In the genomic region with DNA sequence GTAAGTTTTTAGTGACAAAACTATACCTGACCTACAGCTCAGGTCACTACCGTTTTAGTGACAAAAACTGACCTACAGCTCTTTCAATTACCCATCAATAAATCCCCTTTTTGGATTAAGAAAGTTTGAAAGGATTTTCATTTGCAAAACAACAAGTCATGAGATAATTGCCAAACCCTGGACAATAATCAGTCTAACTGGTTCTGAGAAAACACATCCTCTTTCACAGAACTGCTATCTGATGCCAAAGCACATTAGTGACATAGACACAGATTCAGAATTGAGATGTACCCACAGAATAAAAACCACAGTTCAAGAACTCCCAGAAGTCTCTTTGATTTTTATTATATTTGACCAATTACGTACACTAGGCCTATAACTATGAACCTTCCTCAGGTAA, we compare ENCODE assay signal across 21 cellular contexts.
"Had no signal": no experiment of that assay in that cellular context is flagged by ENCODE, and none has a peak within 500 bp of the region (broad histone marks: within the 10 kb centered on the region; RNA-seq: fewer than 3 reads in every experiment).

No MANE protein-coding gene starts in this region.

- H3K27ac Mint-ChIP-seq: naive B cell, nephron progenitor cell, type B pancreatic cell had no signal

- H3K4me1 Mint-ChIP-seq: naive B cell had no signal

- ATAC-seq: gastrocnemius medialis, left cardiac atrium, lower lobe of right lung, sciatic nerve had no signal

- H3K27me3 Mint-ChIP-seq: type B pancreatic cell had no signal

- H3K36me3 ChIP-seq: esophagus muscularis mucosa, gastrocnemius medialis, left ventricle myocardium inferior, lower lobe of right lung, suprapubic skin, thyroid gland, uterus had no signal

- H3K4me3 Mint-ChIP-seq: naive B cell, nephron progenitor cell, type B pancreatic cell had no signal

- H3K4me3 ChIP-seq: esophagus muscularis mucosa, gastrocnemius medialis, left ventricle myocardium inferior, lower lobe of right lung, skin epidermis, suprapubic skin, thyroid gland, uterus had no signal

- H3K4me1 ChIP-seq: esophagus muscularis mucosa, gastrocnemius medialis, left ventricle myocardium inferior, lower lobe of right lung, suprapubic skin, thyroid gland, uterus had no signal

- H3K9me3 Mint-ChIP-seq: naive B cell, type B pancreatic cell had no signal

- DNase-seq: effector memory CD4-positive, alpha-beta T cell; gastrocnemius medialis; glutamatergic neuron; left cardiac atrium; left ventricle myocardium inferior; lower lobe of right lung; mesenchymal stem cell; naive B cell; nephron progenitor cell; posterior cingulate gyrus; stimulated activated naive CD4-positive, alpha-beta T cell treated with Interleukin-2 at 50 U/mL for 16 hours; thyroid gland; uterus had no signal

- H3K27me3 ChIP-seq: esophagus muscularis mucosa, gastrocnemius medialis, suprapubic skin, thyroid gland, uterus had no signal

- FAIRE-seq: endometrium, keratinocyte had no signal

- H3K27ac ChIP-seq: epithelial cell of prostate, esophagus muscularis mucosa, gastrocnemius medialis, left ventricle myocardium inferior, lower lobe of right lung, skin epidermis, suprapubic skin, thyroid gland, uterus had no signal

- H3K9me3 ChIP-seq: esophagus muscularis mucosa, gastrocnemius medialis, left ventricle myocardium inferior, lower lobe of right lung, suprapubic skin, thyroid gland, uterus had no signal

- H3K36me3 Mint-ChIP-seq: naive B cell, type B pancreatic cell had no signal
